In genomic region chr1:54121482-54122130, GRCh38 we compare ENCODE assay signal across 8 cellular contexts. TPM values are rescaled to one million over a fixed set of nuclear protein-coding genes. Genes with fewer than 3 reads are reported as not detected.
DNase-seq lines count a peak whose midpoint lies in the region; ATAC-seq and TF ChIP-seq lines count a peak whose summit lies in the region.

No MANE protein-coding gene starts in this region.

- H3K27ac Mint-ChIP-seq in naive B cell: peak overlapping the region in 2 of 6 donors; percentile 61 to 68

- peak overlapping the region in 2 of 8 donors; percentile 17 to 35 for H3K4me3 Mint-ChIP-seq in naive B cell

- WGBS in esophagus muscularis mucosa: 8% methylated on average over 29 of the region's 36 CpGs

- H3K9me3 Mint-ChIP-seq in naive B cell: no peaks in the 10 kb centered on the region

- H3K4me1 ChIP-seq in OCI-LY3 (ENCODE audit: low read length) (peaks cover 3% of the 10 kb centered on the region; the same call in 1 of the 2 replicates), esophagus muscularis mucosa (peaks cover 8 to 14% (median 13%) of the 10 kb centered on the region in 4 donors)

- intact Hi-C loops in esophagus muscularis mucosa (cut with DNase I): loop anchor here (1.0 to 10.0 kb wide), 2 partner anchors 293 to 368 kb away; no protein-coding TSS in a partner anchor

- peaks cover 0 to 7% (median 5%) of the 10 kb centered on the region in 3 donors for H3K4me1 Mint-ChIP-seq in naive B cell

- DNase-seq in C1 segment of cervical spinal cord (lab: John Stamatoyannopoulos, UW) (peak in 12 of 14 donors; percentile 11 to 69 (median 51)), HFF-Myc (ENCODE audit: extremely low read depth, low read depth) (peak; percentile 27), activated T-cell treated with anti-CD3 and anti-CD28 coated beads for 48 hours (ENCODE audit: low read depth) (peak; percentile 64), esophagus muscularis mucosa (ENCODE audit: extremely low spot score) (no peak), naive B cell (peak; percentile 32)
- DNase-seq in stimulated activated CD8-positive, alpha-beta memory T cell treated with anti-CD3 and anti-CD28 coated beads, Interleukin-7, amount 100 ng/mL, for 24 hours (ENCODE audit: low read depth): peak; percentile 46

- TF ChIP-seq CTCF in HFF-Myc (IDR thresholded peaks at IDR 0.05; ENCODE audit: low read depth, low read length, missing control alignments): peak; percentile 77
- peak; percentile 58 for TF ChIP-seq CTCF in OCI-LY3 (IDR thresholded peaks at IDR 0.05; ENCODE audit: low read depth, low read length)
- TF ChIP-seq CTCF in esophagus muscularis mucosa (IDR thresholded peaks at IDR 0.05): peak; percentile 70 to 85 (median 79)

- H3K4me3 ChIP-seq in HFF-Myc (replicated peaks; ENCODE audit: low read depth, low read length) (no peak overlapping the region), OCI-LY3 (ENCODE audit: low read length) (peak overlapping the region; percentile 63), esophagus muscularis mucosa (peak overlapping the region; percentile 29 to 47 (median 33))

- H3K36me3 Mint-ChIP-seq in naive B cell: no peaks in the 10 kb centered on the region

- H3K27me3 Mint-ChIP-seq in naive B cell: peaks cover 0 to 16% (median 12%) of the 10 kb centered on the region in 3 donors

- no peaks in the 10 kb centered on the region for H3K9me3 ChIP-seq in OCI-LY3 (ENCODE audit: insufficient read depth, low read length)
- H3K9me3 ChIP-seq in esophagus muscularis mucosa: no peaks in the 10 kb centered on the region

- no peak overlapping the region for H3K27ac ChIP-seq in OCI-LY3 (ENCODE audit: low read length)
- no peak overlapping the region for H3K27ac ChIP-seq in esophagus muscularis mucosa (replicated peaks in 1 of 4)

- TF ChIP-seq EP300 in esophagus muscularis mucosa (IDR thresholded peaks at IDR 0.05): no peak

- H2AFZ ChIP-seq in OCI-LY3 (ENCODE audit: low read depth, low read length): peak overlapping the region; percentile 70

- H3K27me3 ChIP-seq in OCI-LY3 (ENCODE audit: low read depth, low read length): no peaks in the 10 kb centered on the region
- H3K27me3 ChIP-seq in esophagus muscularis mucosa: peaks cover 0 to 9% (median 0%) of the 10 kb centered on the region in 4 donors

- ATAC-seq in naive B cell (ENCODE audit: low read depth in 2 of 2): peak; percentile 59 to 66
- ATAC-seq in GM19467 (IDR thresholded peaks at IDR 0.05; ENCODE audit: unreplicated experiment): no peak

- no peak overlapping the region for H3K9ac ChIP-seq in OCI-LY3 (ENCODE audit: low read length)

- TF ChIP-seq POLR2A in esophagus muscularis mucosa (IDR thresholded peaks at IDR 0.05; ENCODE audit: low read depth): no peak

- H3K36me3 ChIP-seq in OCI-LY3 (replicated peaks; ENCODE audit: low read depth, low read length) (no peaks in the 10 kb centered on the region), esophagus muscularis mucosa (no peaks in the 10 kb centered on the region)

- no peaks in the 10 kb centered on the region for H4K20me1 ChIP-seq in OCI-LY3 (ENCODE audit: insufficient read depth, low read length)

- peak overlapping the region; percentile 83 for H3K4me2 ChIP-seq in OCI-LY3 (ENCODE audit: low read length)

- H3K79me2 ChIP-seq in OCI-LY3 (ENCODE audit: low read length): no peaks in the 10 kb centered on the region

RNA-seq across cellular contexts. Expression of gene CDCP2, which starts 31.2 kb away (rescaled TPM):
- total RNA-seq in esophagus muscularis mucosa: under 1 TPM in 3 of 4 donors, not detected in 1; 0.26 to 0.40 (median 0.33) TPM
- polyA plus RNA-seq in naive B cell (ENCODE audit: low read depth in 6 of 6): not detected
